Comparison of ENCODE assay signal across 3 cellular contexts in genomic region chr4:182344968-182345367, GRCh38.
TF ChIP-seq lines count a peak whose summit lies in the region.

No MANE protein-coding gene starts in this region.

TF ChIP-seq in SK-N-SH, 30 proteins besides CTCF, POLR2A, EP300 and RAD21 (continued from another document):
- TF ChIP-seq, protein P1, sequence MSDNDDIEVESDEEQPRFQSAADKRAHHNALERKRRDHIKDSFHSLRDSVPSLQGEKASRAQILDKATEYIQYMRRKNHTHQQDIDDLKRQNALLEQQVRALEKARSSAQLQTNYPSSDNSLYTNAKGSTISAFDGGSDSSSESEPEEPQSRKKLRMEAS (IDR thresholded peaks at IDR 0.05; ENCODE audit: low read depth), result no peak
- TF ChIP-seq GATA2 (CRISPR knock-in tag; IDR thresholded peaks at IDR 0.05), result peak; percentile 82
- TF ChIP-seq, protein P2, sequence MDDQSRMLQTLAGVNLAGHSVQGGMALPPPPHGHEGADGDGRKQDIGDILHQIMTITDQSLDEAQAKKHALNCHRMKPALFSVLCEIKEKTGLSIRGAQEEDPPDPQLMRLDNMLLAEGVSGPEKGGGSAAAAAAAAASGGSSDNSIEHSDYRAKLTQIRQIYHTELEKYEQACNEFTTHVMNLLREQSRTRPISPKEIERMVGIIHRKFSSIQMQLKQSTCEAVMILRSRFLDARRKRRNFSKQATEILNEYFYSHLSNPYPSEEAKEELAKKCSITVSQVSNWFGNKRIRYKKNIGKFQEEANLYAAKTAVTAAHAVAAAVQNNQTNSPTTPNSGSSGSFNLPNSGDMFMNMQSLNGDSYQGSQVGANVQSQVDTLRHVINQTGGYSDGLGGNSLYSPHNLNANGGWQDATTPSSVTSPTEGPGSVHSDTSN (IDR thresholded peaks at IDR 0.05), result no peak

TF ChIP-seq in SK-N-SH treated with all-trans-retinoic acid at 6 μM for 48 hours, 23 proteins besides CTCF, POLR2A, EP300 and RAD21 (continued from another document):
- TF ChIP-seq PATZ1 (CRISPR knock-in tag; IDR thresholded peaks at IDR 0.05; ENCODE audit: borderline replicate concordance), result no peak
- TF ChIP-seq ZNF565 (CRISPR knock-in tag; conservative IDR thresholded peaks at IDR 0.05; ENCODE audit: low read depth), result no peak
- TF ChIP-seq RARB (CRISPR knock-in tag; IDR thresholded peaks at IDR 0.05), result no peak
- no peak for TF ChIP-seq POU6F1 (CRISPR knock-in tag; IDR thresholded peaks at IDR 0.05; ENCODE audit: borderline replicate concordance, low read depth)
- TF ChIP-seq ESRRG (CRISPR knock-in tag; IDR thresholded peaks at IDR 0.05), result no peak
- TF ChIP-seq BACH2 (CRISPR knock-in tag; IDR thresholded peaks at IDR 0.05; ENCODE audit: borderline replicate concordance), result no peak
- no peak for TF ChIP-seq SNAI2 (CRISPR knock-in tag; IDR thresholded peaks at IDR 0.05)
- TF ChIP-seq GLIS3 (CRISPR knock-in tag; IDR thresholded peaks at IDR 0.05), result no peak
- no peak for TF ChIP-seq CSDC2 (CRISPR knock-in tag; IDR thresholded peaks at IDR 0.05)
- TF ChIP-seq, protein P3, sequence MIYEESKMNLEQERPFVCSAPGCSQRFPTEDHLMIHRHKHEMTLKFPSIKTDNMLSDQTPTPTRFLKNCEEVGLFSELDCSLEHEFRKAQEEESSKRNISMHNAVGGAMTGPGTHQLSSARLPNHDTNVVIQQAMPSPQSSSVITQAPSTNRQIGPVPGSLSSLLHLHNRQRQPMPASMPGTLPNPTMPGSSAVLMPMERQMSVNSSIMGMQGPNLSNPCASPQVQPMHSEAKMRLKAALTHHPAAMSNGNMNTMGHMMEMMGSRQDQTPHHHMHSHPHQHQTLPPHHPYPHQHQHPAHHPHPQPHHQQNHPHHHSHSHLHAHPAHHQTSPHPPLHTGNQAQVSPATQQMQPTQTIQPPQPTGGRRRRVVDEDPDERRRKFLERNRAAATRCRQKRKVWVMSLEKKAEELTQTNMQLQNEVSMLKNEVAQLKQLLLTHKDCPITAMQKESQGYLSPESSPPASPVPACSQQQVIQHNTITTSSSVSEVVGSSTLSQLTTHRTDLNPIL (CRISPR knock-in tag; IDR thresholded peaks at IDR 0.05; ENCODE audit: low read depth), result no peak
- no peak for TF ChIP-seq ZNF70 (CRISPR knock-in tag; IDR thresholded peaks at IDR 0.05)
- TF ChIP-seq, protein P4, sequence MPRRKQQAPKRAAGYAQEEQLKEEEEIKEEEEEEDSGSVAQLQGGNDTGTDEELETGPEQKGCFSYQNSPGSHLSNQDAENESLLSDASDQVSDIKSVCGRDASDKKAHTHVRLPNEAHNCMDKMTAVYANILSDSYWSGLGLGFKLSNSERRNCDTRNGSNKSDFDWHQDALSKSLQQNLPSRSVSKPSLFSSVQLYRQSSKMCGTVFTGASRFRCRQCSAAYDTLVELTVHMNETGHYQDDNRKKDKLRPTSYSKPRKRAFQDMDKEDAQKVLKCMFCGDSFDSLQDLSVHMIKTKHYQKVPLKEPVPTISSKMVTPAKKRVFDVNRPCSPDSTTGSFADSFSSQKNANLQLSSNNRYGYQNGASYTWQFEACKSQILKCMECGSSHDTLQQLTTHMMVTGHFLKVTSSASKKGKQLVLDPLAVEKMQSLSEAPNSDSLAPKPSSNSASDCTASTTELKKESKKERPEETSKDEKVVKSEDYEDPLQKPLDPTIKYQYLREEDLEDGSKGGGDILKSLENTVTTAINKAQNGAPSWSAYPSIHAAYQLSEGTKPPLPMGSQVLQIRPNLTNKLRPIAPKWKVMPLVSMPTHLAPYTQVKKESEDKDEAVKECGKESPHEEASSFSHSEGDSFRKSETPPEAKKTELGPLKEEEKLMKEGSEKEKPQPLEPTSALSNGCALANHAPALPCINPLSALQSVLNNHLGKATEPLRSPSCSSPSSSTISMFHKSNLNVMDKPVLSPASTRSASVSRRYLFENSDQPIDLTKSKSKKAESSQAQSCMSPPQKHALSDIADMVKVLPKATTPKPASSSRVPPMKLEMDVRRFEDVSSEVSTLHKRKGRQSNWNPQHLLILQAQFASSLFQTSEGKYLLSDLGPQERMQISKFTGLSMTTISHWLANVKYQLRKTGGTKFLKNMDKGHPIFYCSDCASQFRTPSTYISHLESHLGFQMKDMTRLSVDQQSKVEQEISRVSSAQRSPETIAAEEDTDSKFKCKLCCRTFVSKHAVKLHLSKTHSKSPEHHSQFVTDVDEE (CRISPR knock-in tag; IDR thresholded peaks at IDR 0.05), result no peak
- no peak for TF ChIP-seq ZC3H10 (CRISPR knock-in tag; IDR thresholded peaks at IDR 0.05)

TF ChIP-seq in HEK293, 187 proteins besides CTCF, POLR2A, EP300 and RAD21 (continued from another document):
- TF ChIP-seq ZNF394 (tag by site-specific recombination; IDR thresholded peaks at IDR 0.05; ENCODE audit: borderline replicate concordance), result no peak
- TF ChIP-seq ZNF843 (tag by site-specific recombination; IDR thresholded peaks at IDR 0.05), result peak; percentile 62; the same call in 1 of the 2 replicates
- TF ChIP-seq ZNF366 (tag by site-specific recombination; conservative IDR thresholded peaks at IDR 0.05), result 0 out of 2 replicates have a peak, but pooled peaks have one; percentile 11
- TF ChIP-seq ZNF302 (tag by site-specific recombination; IDR thresholded peaks at IDR 0.05; ENCODE audit: low read depth), result no peak
- TF ChIP-seq ZNF792 (tag by site-specific recombination; IDR thresholded peaks at IDR 0.05), result no peak
- no peak for TF ChIP-seq ZNF670 (tag by site-specific recombination; IDR thresholded peaks at IDR 0.05; ENCODE audit: low read depth)
- peak; percentile 30 for TF ChIP-seq PRDM6 (tag by site-specific recombination; IDR thresholded peaks at IDR 0.05)
